13 cellular contexts compared by ENCODE assay signal in genomic region chr6:166745801-166746668, GRCh38.
A peak's percentile ranks its signal among the peaks of the same experiment; 100 is the strongest.
DNase-seq lines count a peak whose midpoint lies in the region; ATAC-seq and TF ChIP-seq lines count a peak whose summit lies in the region.
"Had no signal": no experiment of that assay in that cellular context is flagged by ENCODE, and none has a peak within 500 bp of the region (broad histone marks: within the 10 kb centered on the region; RNA-seq: fewer than 3 reads in every experiment).

No MANE protein-coding gene starts in this region.

- ATAC-seq in GM23338, result peak; percentile 8; the same call in 2 of the 3 replicates
- peak; percentile 49 for ATAC-seq in foreskin keratinocyte
- ATAC-seq in HG02798 (IDR thresholded peaks at IDR 0.05; ENCODE audit: poor library complexity, unreplicated experiment), result no peak
- ATAC-seq in GM21737 (IDR thresholded peaks at IDR 0.05; ENCODE audit: unreplicated experiment), result no peak

- no peak overlapping the region for H3K4me3 Mint-ChIP-seq in GM23338
- H3K4me3 Mint-ChIP-seq: CD8-positive, alpha-beta memory T cell had no signal

- TF ChIP-seq CTCF in GM23338 (conservative IDR thresholded peaks at IDR 0.05; ENCODE audit: low read depth in 2 of 2), result no peak
- no peak for TF ChIP-seq CTCF in foreskin keratinocyte (conservative IDR thresholded peaks at IDR 0.05)
- TF ChIP-seq CTCF in retinal pigment epithelial cell (conservative IDR thresholded peaks at IDR 0.05; ENCODE audit: low read depth, low read length), result peak; percentile 14
- no peak for TF ChIP-seq CTCF in GM20000 (IDR thresholded peaks at IDR 0.05; ENCODE audit: extremely low read depth, missing control alignments)

- H3K27ac Mint-ChIP-seq in GM23338, result no peak overlapping the region

- H4K20me1 ChIP-seq in GM23338 (replicated peaks; ENCODE audit: insufficient read depth) (no peaks in the 10 kb centered on the region), Karpas-422 (ENCODE audit: insufficient read depth, low read depth, low read length) (no peaks in the 10 kb centered on the region)

- DNase-seq in GM23338 (ENCODE audit: low spot score) (no peak), Karpas-422 (peak; percentile 62), foreskin keratinocyte (no peak), retinal pigment epithelial cell (ENCODE audit: low read depth) (no peak), GM20000 (ENCODE audit: low spot score) (no peak)
- DNase-seq: CD8-positive, alpha-beta memory T cell; NCI-H1048; NCI-H510A; NCI-H82 had no signal

- H3K27me3 ChIP-seq in GM23338 (ENCODE audit: insufficient read depth) (no peaks in the 10 kb centered on the region), Karpas-422 (ENCODE audit: low read length) (no peaks in the 10 kb centered on the region), foreskin keratinocyte (no peaks in the 10 kb centered on the region)

- H3K9me2 ChIP-seq in GM23338 (ENCODE audit: insufficient read depth), result no peaks in the 10 kb centered on the region
- H3K9me2 ChIP-seq in Karpas-422 (replicated peaks; ENCODE audit: insufficient read depth, low read length), result no peaks in the 10 kb centered on the region

- H3K4me3 ChIP-seq in GM23338 (no peak overlapping the region), Karpas-422 (ENCODE audit: low read length) (no peak overlapping the region), retinal pigment epithelial cell (ENCODE audit: low read length) (no peak overlapping the region)
- H3K4me3 ChIP-seq: HAP-1, SK-N-MC had no signal

- H2AFZ ChIP-seq in GM23338 (no peak overlapping the region), Karpas-422 (ENCODE audit: low read length) (no peak overlapping the region)

- H3K4me1 ChIP-seq in GM23338 (ENCODE audit: insufficient read depth), result peaks cover 15% of the 10 kb centered on the region; the same call in 1 of the 2 replicates
- H3K4me1 ChIP-seq in Karpas-422 (ENCODE audit: low read length), result peaks cover 46% of the 10 kb centered on the region
- H3K4me1 ChIP-seq in foreskin keratinocyte, result no peaks in the 10 kb centered on the region
- H3K4me1 ChIP-seq: HAP-1 had no signal

- H3K9me3 Mint-ChIP-seq in GM23338, result no peaks in the 10 kb centered on the region
- H3K9me3 Mint-ChIP-seq: CD8-positive, alpha-beta memory T cell had no signal

- no peaks in the 10 kb centered on the region for H3K36me3 ChIP-seq in GM23338 (ENCODE audit: insufficient read depth)
- H3K36me3 ChIP-seq in Karpas-422 (ENCODE audit: insufficient read depth, low read length), result no peaks in the 10 kb centered on the region
- H3K36me3 ChIP-seq: HAP-1 had no signal

- no peaks in the 10 kb centered on the region for H3K79me2 ChIP-seq in GM23338 (replicated peaks; ENCODE audit: insufficient read depth)
- no peaks in the 10 kb centered on the region for H3K79me2 ChIP-seq in Karpas-422 (ENCODE audit: low read length)

- peaks cover 18% of the 10 kb centered on the region for H3K27me3 Mint-ChIP-seq in GM23338 (ENCODE audit: insufficient read depth, low read depth, poor library complexity)

- peak overlapping the region; percentile 25; the same call in 1 of the 2 replicates for H3K9ac ChIP-seq in Karpas-422 (ENCODE audit: low read length)

- H3K9me3 ChIP-seq in Karpas-422 (ENCODE audit: low read length), result no peaks in the 10 kb centered on the region
- H3K9me3 ChIP-seq: HAP-1 had no signal

- peaks cover 34% of the 10 kb centered on the region for H3K4me1 Mint-ChIP-seq in GM23338

- no peaks in the 10 kb centered on the region for H3K36me3 Mint-ChIP-seq in GM23338 (ENCODE audit: low read depth)
- H3K36me3 Mint-ChIP-seq: CD8-positive, alpha-beta memory T cell had no signal

- H3K4me2 ChIP-seq in GM23338 (no peak overlapping the region), Karpas-422 (ENCODE audit: low read depth, low read length, poor library complexity, severe bottlenecking) (peak overlapping the region; percentile 60)

- H3K27ac ChIP-seq in GM23338 (ENCODE audit: low read depth) (no peak overlapping the region), Karpas-422 (ENCODE audit: low read length) (peak overlapping the region; percentile 92), foreskin keratinocyte (no peak overlapping the region)
- H3K27ac ChIP-seq: SK-N-MC had no signal

- 0 out of 2 replicates have a peak, but pooled peaks cover 3% of the 10 kb centered on the region for H3F3A ChIP-seq in GM23338 (replicated peaks; ENCODE audit: low read depth)

TF ChIP-seq in GM23338, 12 proteins besides CTCF, POLR2A, EP300 and RAD21:
- TF ChIP-seq STAT1 (IDR thresholded peaks at IDR 0.05; ENCODE audit: unreplicated experiment), result no peak

Comparison
In these comparisons a context has a peak if more than half of its experiments do, and no peak if none do; other contexts are left out.
1. ATAC-seq: peak in GM23338 (single experiment) and foreskin keratinocyte (single experiment); none in HG02798 (single experiment) and GM21737 (single experiment).